ENCODE assay signal across 1 cellular context in the genomic region with DNA sequence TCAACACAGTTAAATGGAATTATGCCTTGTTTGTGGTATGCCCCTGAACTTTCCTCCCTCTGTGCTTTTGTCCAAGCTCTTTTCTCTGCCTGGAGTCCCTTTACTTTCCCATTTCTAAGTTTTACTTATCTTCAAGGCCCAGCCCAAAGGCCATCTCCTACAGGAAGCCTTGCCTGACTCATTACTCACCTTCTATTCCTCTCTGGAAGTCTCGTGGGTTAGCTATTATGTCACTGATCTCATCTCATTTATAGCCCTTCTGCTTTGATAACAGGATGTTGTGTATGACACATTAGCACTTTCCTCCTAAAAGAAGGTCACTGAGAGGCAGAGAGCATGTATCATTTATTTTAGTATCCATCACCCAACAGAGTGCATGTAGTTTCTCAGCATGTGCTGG.
TF ChIP-seq lines count a peak whose summit lies in the region.

No MANE protein-coding gene starts in this region.

TF ChIP-seq in HepG2, 621 proteins besides CTCF, POLR2A, EP300 and RAD21 (continued from another document):
- TF ChIP-seq, protein P1, sequence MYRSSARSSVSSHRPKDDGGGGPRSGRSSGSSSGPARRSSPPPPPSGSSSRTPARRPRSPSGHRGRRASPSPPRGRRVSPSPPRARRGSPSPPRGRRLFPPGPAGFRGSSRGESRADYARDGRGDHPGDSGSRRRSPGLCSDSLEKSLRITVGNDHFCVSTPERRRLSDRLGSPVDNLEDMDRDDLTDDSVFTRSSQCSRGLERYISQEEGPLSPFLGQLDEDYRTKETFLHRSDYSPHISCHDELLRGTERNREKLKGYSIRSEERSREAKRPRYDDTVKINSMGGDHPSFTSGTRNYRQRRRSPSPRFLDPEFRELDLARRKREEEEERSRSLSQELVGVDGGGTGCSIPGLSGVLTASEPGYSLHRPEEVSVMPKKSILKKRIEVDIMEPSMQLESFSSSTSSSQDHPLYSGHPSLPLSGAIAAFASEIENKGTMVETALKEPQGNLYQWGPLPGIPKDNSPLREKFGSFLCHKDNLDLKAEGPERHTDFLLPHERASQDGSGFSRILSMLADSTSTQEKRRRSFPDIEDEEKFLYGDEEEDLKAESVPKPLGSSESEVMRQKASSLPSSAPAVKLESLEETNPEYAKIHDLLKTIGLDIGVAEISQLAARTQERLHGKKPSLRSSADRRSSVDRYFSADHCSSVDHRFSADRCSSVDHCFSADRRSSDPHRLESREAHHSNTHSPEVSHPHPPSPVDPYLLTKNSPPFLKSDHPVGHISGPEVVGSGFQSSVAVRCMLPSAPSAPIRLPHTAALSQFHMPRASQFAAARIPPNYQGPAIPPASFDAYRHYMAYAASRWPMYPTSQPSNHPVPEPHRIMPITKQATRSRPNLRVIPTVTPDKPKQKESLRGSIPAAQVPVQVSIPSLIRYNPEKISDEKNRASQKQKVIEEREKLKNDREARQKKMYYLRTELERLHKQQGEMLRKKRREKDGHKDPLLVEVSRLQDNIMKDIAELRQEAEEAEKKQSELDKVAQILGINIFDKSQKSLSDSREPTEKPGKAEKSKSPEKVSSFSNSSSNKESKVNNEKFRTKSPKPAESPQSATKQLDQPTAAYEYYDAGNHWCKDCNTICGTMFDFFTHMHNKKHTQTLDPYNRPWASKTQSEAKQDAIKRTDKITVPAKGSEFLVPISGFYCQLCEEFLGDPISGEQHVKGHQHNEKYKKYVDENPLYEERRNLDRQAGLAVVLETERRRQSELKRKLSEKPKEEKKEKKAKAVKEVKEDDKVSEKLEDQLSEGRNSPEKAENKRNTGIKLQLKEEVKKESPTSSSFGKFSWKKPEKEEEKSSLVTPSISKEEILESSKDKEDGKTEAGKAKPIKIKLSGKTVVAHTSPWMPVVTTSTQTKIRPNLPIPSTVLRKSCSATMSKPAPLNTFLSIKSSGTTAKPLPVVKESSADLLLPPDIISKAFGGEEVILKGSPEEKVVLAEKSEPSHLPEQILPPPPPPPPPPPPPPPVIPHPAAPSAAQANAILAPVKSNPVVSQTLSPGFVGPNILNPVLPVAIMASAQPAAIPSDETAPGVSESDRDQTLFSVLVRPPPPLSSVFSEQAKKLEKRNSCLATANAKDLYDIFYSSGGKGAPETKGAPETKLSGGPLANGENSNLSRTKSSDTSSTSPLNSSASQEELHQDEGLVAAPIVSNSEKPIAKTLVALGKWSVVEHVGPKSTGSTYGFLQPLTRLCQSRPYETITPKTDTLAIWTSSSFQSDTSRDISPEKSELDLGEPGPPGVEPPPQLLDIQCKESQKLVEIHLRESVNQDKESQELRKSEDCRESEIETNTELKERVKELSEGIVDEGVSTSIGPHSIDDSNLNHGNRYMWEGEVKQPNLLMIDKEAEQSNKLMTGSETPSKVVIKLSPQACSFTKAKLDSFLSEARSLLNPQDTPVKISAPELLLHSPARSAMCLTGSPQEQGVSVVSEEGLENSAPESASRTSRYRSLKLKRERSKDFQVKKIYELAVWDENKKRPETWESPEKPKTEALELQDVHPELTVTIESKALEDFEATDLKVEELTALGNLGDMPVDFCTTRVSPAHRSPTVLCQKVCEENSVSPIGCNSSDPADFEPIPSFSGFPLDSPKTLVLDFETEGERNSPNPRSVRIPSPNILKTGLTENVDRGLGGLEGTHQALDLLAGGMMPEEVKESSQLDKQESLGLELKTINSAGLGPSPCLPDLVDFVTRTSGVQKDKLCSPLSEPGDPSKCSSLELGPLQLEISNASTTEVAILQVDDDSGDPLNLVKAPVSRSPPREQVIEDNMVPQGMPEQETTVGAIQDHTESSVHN (CRISPR knock-in tag; IDR thresholded peaks at IDR 0.05) = no peak
- no peak for TF ChIP-seq ZNF724P (CRISPR knock-in tag; IDR thresholded peaks at IDR 0.05; ENCODE audit: borderline replicate concordance)
- TF ChIP-seq ZNF251 (CRISPR knock-in tag; IDR thresholded peaks at IDR 0.05) = no peak
- TF ChIP-seq, protein P2, sequence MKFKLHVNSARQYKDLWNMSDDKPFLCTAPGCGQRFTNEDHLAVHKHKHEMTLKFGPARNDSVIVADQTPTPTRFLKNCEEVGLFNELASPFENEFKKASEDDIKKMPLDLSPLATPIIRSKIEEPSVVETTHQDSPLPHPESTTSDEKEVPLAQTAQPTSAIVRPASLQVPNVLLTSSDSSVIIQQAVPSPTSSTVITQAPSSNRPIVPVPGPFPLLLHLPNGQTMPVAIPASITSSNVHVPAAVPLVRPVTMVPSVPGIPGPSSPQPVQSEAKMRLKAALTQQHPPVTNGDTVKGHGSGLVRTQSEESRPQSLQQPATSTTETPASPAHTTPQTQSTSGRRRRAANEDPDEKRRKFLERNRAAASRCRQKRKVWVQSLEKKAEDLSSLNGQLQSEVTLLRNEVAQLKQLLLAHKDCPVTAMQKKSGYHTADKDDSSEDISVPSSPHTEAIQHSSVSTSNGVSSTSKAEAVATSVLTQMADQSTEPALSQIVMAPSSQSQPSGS (CRISPR knock-in tag; IDR thresholded peaks at IDR 0.05) = no peak
- TF ChIP-seq ARNT (IDR thresholded peaks at IDR 0.05) = no peak
- TF ChIP-seq, protein P3, sequence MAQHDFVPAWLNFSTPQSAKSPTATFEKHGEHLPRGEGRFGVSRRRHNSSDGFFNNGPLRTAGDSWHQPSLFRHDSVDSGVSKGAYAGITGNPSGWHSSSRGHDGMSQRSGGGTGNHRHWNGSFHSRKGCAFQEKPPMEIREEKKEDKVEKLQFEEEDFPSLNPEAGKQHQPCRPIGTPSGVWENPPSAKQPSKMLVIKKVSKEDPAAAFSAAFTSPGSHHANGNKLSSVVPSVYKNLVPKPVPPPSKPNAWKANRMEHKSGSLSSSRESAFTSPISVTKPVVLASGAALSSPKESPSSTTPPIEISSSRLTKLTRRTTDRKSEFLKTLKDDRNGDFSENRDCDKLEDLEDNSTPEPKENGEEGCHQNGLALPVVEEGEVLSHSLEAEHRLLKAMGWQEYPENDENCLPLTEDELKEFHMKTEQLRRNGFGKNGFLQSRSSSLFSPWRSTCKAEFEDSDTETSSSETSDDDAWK (CRISPR knock-in tag; IDR thresholded peaks at IDR 0.05) = no peak
- TF ChIP-seq ZNF10 (CRISPR knock-in tag; IDR thresholded peaks at IDR 0.05; ENCODE audit: borderline replicate concordance, low read depth) = no peak
- no peak for TF ChIP-seq NR2C2 (CRISPR knock-in tag; IDR thresholded peaks at IDR 0.05; ENCODE audit: borderline replicate concordance)
- TF ChIP-seq KLF13 (CRISPR knock-in tag; IDR thresholded peaks at IDR 0.05) = no peak
